Comparison of ENCODE assay signal across 14 cellular contexts in the genomic region with DNA sequence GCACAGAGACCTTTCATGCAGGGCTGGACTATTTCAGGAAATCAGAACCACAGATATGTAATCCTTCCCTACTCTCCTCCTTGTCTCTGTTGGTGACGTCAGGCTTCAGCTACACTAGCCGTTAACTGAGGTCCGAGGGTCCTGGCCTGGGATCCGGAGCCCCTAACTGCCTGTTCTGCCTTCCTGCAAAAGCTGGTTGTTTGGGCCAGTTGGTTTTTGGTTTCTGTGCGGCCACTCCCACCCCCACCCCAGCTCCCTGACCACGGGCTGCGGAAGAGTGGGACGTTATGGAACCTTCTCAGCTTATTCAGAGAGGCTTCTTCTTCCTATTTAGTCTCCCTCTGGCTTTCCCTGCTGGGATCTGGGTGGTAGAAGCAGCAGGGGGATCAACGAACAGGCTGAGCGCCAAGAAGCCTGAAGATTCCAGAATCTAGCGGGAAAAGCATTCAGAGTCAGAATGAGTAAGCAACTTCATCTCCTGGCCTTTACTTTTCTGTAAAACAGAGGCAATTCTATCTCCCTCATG. TPM values are rescaled to one million over a fixed set of nuclear protein-coding genes. Genes with fewer than 3 reads are reported as not detected.
DNase-seq lines count a peak whose midpoint lies in the region; ATAC-seq and TF ChIP-seq lines count a peak whose summit lies in the region.
"Had no signal": no experiment of that assay in that cellular context is flagged by ENCODE, and none has a peak within 500 bp of the region (broad histone marks: within the 10 kb centered on the region; RNA-seq: fewer than 3 reads in every experiment).

No MANE protein-coding gene starts in this region.

- peak overlapping the region; percentile 5 for H3K56ac ChIP-seq in mesendoderm (ENCODE audit: low read length)

- DNase-seq in MG63 (peak; percentile 37), coronary artery (ENCODE audit: low spot score) (no peak), mesendoderm (peak; percentile 27), NCI-H2196 (lab: John Stamatoyannopoulos, UW; ENCODE audit: unreplicated experiment) (no peak)
- DNase-seq: activated CD8-positive, alpha-beta memory T cell treated with anti-CD3 and anti-CD28 coated beads, Interleukin-2, amount 10 ng/mL, durations not matched to agents 7 days and 5 days; amygdala; NCI-H1092 treated with DMSO at 0.1 percent for 48 hours; NCI-H524 treated with DMSO at 0.1 percent for 48 hours had no signal

- H3K27me3 ChIP-seq in MG63, result no peaks in the 10 kb centered on the region
- no peaks in the 10 kb centered on the region for H3K27me3 ChIP-seq in mesendoderm (ENCODE audit: insufficient read depth, low read length, poor library complexity)

- no peak overlapping the region for H3K9ac ChIP-seq in mesendoderm (ENCODE audit: low read length)

- H2BK120ac ChIP-seq in mesendoderm (ENCODE audit: low read depth, low read length), result no peak overlapping the region

- H3K36me3 ChIP-seq in MG63, result no peaks in the 10 kb centered on the region
- H3K36me3 ChIP-seq in mesendoderm (ENCODE audit: control insufficient read depth, insufficient read depth, low read length), result no peaks in the 10 kb centered on the region

- H4K8ac ChIP-seq in mesendoderm (ENCODE audit: low read depth, low read length), result no peak overlapping the region

- no peak overlapping the region for H2AK5ac ChIP-seq in mesendoderm (ENCODE audit: low read length)

- no peak overlapping the region for H2BK15ac ChIP-seq in mesendoderm (replicated peaks; ENCODE audit: low read depth)

- no peak overlapping the region for H3K4me2 ChIP-seq in mesendoderm (ENCODE audit: low read length)

- no peak overlapping the region for H4K5ac ChIP-seq in mesendoderm (ENCODE audit: low read length)

- H3K18ac ChIP-seq in mesendoderm (ENCODE audit: low read length), result no peak overlapping the region

- H3K27ac ChIP-seq in coronary artery (peak overlapping the region; percentile 34 to 75), mesendoderm (ENCODE audit: low read depth, low read length) (no peak overlapping the region), temporal lobe (ENCODE audit: low read depth, low read length) (peak overlapping the region; percentile 36)
- H3K27ac ChIP-seq: epithelial cell of prostate had no signal

- H3K4ac ChIP-seq in mesendoderm (ENCODE audit: low read depth, low read length), result no peak overlapping the region

- H3K9me3 ChIP-seq in MG63, result no peaks in the 10 kb centered on the region

- no peak for TF ChIP-seq CTCF in coronary artery (IDR thresholded peaks at IDR 0.05)

- no peak overlapping the region for H2BK5ac ChIP-seq in mesendoderm (ENCODE audit: low read length)

- no CpG with 5 or more reads among the region's 11 CpGs for WGBS in mesendoderm (ENCODE audit: extremely low coverage, insufficient coverage, low lambda C conversion rate)

- no peak overlapping the region for H3K4me3 ChIP-seq in MG63
- H3K4me3 ChIP-seq in coronary artery, result peak overlapping the region; percentile 41
- no peak overlapping the region for H3K4me3 ChIP-seq in mesendoderm (ENCODE audit: low read length)

- H3K79me2 ChIP-seq in mesendoderm (ENCODE audit: control insufficient read depth, insufficient read depth, low read length), result no peaks in the 10 kb centered on the region

- no peak overlapping the region for H3K23ac ChIP-seq in mesendoderm (ENCODE audit: low read length)

- H3K79me1 ChIP-seq in mesendoderm (ENCODE audit: low read length), result no peaks in the 10 kb centered on the region

- no peak for ATAC-seq in HG02973 (IDR thresholded peaks at IDR 0.05; ENCODE audit: unreplicated experiment)
- no peak for ATAC-seq in GM18520 (IDR thresholded peaks at IDR 0.05; ENCODE audit: unreplicated experiment)
- no peak for ATAC-seq in HG02678 (IDR thresholded peaks at IDR 0.05; ENCODE audit: unreplicated experiment)
- ATAC-seq: activated CD8-positive, alpha-beta memory T cell treated with anti-CD3 and anti-CD28 coated beads, Interleukin-2, amount 10 ng/mL, durations not matched to agents 7 days and 5 days; stimulated activated effector memory CD8-positive, alpha-beta T cell treated with anti-CD3 and anti-CD28 coated beads, Interleukin-12 subunit alpha, Interleukin-12 subunit beta, amount 100 ng/mL, for 72 hours had no signal

- peaks cover 2% of the 10 kb centered on the region for H3K4me1 ChIP-seq in mesendoderm (ENCODE audit: control insufficient read depth, low read depth, low read length)

RNA-seq across cellular contexts. Expression of a gene that starts 49.3 kb away (rescaled TPM):
- total RNA-seq in MG63 (2014; rRNA removed; shearing (Covaris generic); ENCODE audit: low replicate concordance), result 15.9 and 19.7 TPM in 2 replicates
- polyA plus RNA-seq in mesendoderm (2013, experiment 1 of 2), result 25.6 TPM
- polyA plus RNA-seq in mesendoderm (2013, experiment 2 of 2), result 25.3 TPM
- 47.5 TPM for total RNA-seq in temporal lobe

Comparison
In these comparisons a context has a peak if more than half of its experiments do, and no peak if none do; other contexts are left out.
1. DNase-seq: peak in MG63 (single experiment) and mesendoderm (single experiment); none in coronary artery (single experiment) and NCI-H2196 (single experiment).